1 cellular context compared by ENCODE assay signal in genomic region chr11:69923641-69924307, GRCh38.
TF ChIP-seq lines count a peak whose summit lies in the region.

No MANE protein-coding gene starts in this region.

TF ChIP-seq in IMR-90, 13 proteins besides CTCF, POLR2A, EP300 and RAD21 (continued from another document):
- TF ChIP-seq CHD1 (IDR thresholded peaks at IDR 0.05; ENCODE audit: low read depth, low read length) (no peak), MXI1 (IDR thresholded peaks at IDR 0.05; ENCODE audit: borderline replicate concordance, low read depth, low read length) (no peak), FOS (IDR thresholded peaks at IDR 0.05; ENCODE audit: low read depth, low read length) (no peak), ELK1 (IDR thresholded peaks at IDR 0.05; ENCODE audit: borderline replicate concordance, low read depth, low read length) (no peak), RFX5 (IDR thresholded peaks at IDR 0.05; ENCODE audit: low read depth, low read length) (no peak), BHLHE40 (IDR thresholded peaks at IDR 0.05; ENCODE audit: low read depth, low read length) (no peak), NFE2L2 (IDR thresholded peaks at IDR 0.05; ENCODE audit: low read depth, low read length) (no peak)
TF ChIP-seq in IMR-90: peak in this region for 0.
